In the genomic region with DNA sequence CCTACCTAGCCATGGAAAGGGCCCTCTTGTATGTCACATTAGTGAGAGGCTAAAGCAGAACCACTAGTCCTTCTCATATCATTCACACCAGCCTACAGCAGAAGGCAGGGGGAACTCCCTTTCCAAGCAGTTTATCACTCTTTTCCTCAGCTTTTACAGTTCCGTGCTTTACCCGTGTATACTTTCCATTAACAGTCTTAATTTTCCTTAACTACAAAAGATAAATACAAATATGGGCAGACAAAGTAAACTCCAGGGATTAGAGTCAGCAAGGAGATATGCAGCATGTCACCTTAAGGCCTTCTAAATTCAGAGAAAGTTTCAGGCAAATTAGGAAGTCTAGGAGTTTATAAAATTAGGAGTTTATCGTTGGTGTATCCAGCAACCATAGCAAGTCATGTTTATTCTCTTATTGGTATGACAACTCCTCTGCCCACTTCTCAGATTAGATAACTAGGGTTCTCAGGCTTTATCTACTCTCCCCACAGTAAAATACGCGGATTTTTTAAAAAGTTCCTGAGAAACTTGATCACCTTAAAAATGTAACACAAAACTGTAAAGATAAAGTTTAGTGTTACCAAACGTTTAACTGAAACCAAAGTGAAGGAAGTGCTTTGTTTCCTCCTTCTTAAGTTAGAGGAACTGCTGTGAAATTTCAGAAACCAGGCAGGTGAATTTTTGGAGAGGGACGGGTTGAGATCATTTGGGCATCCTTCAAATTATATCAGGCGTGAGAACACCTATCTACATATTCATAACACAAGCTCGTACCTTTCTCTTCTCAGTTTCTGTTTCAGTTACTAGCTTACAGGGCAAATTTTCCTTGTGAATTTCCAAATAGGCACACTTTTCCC, we compare ENCODE assay signal across 1 cellular context.
TF ChIP-seq lines count a peak whose summit lies in the region.

No MANE protein-coding gene starts in this region.

TF ChIP-seq in GM12878, 131 proteins besides CTCF, POLR2A, EP300 and RAD21 (continued from another document):
- TF ChIP-seq, protein P1, sequence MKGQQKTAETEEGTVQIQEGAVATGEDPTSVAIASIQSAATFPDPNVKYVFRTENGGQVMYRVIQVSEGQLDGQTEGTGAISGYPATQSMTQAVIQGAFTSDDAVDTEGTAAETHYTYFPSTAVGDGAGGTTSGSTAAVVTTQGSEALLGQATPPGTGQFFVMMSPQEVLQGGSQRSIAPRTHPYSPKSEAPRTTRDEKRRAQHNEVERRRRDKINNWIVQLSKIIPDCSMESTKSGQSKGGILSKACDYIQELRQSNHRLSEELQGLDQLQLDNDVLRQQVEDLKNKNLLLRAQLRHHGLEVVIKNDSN (IDR thresholded peaks at IDR 0.05; ENCODE audit: borderline replicate concordance, extremely low read length, insufficient read depth, low read depth, low read length) = no peak
- TF ChIP-seq BCL3 (IDR thresholded peaks at IDR 0.05; ENCODE audit: borderline replicate concordance, insufficient read depth, low read depth, low read length, poor library complexity, severe bottlenecking) (no peak), NFIC (IDR thresholded peaks at IDR 0.05; ENCODE audit: low read depth, low read length) (no peak), MEF2A (IDR thresholded peaks at IDR 0.05; ENCODE audit: insufficient read depth, low read depth, low read length) (no peak), ZBTB33 (IDR thresholded peaks at IDR 0.05) (no peak), BCLAF1 (IDR thresholded peaks at IDR 0.05) (no peak)
